ENCODE assay signal across 1 cellular context in genomic region chr16:15427648-15428239, GRCh38.
A peak's percentile ranks its signal among the peaks of the same experiment; 100 is the strongest.
TF ChIP-seq lines count a peak whose summit lies in the region.

No MANE protein-coding gene starts in this region.

TF ChIP-seq in A549, 52 proteins besides CTCF, POLR2A, EP300 and RAD21 (continued from another document):
- peak; percentile 94 for TF ChIP-seq SMC3 (IDR thresholded peaks at IDR 0.05)
- TF ChIP-seq EHMT2 (IDR thresholded peaks at IDR 0.05; ENCODE audit: low read depth), result no peak
- no peak for TF ChIP-seq HEYL (CRISPR knock-in tag; IDR thresholded peaks at IDR 0.05)
- TF ChIP-seq MAFK (IDR thresholded peaks at IDR 0.05; ENCODE audit: partially characterized antibody), result peak; percentile 52
- no peak for TF ChIP-seq HES2 (IDR thresholded peaks at IDR 0.05)
- no peak for TF ChIP-seq GATA3 (IDR thresholded peaks at IDR 0.05; ENCODE audit: borderline replicate concordance)
- no peak for TF ChIP-seq JUNB (IDR thresholded peaks at IDR 0.05)
- TF ChIP-seq HMGXB4 (CRISPR knock-in tag; IDR thresholded peaks at IDR 0.05; ENCODE audit: borderline replicate concordance), result no peak
- TF ChIP-seq HDAC2 (IDR thresholded peaks at IDR 0.05), result no peak
- TF ChIP-seq ATOH8 (CRISPR knock-in tag; IDR thresholded peaks at IDR 0.05; ENCODE audit: low read depth), result no peak
- TF ChIP-seq RCOR1 (IDR thresholded peaks at IDR 0.05; ENCODE audit: low read depth, low read length), result no peak
- no peak for TF ChIP-seq ELK1 (IDR thresholded peaks at IDR 0.05; ENCODE audit: low read depth, low read length)
- no peak for TF ChIP-seq KDM5A (IDR thresholded peaks at IDR 0.05)
- TF ChIP-seq PHF8 (IDR thresholded peaks at IDR 0.05; ENCODE audit: borderline replicate concordance, low read depth), result no peak
- TF ChIP-seq EHF (CRISPR knock-in tag; IDR thresholded peaks at IDR 0.05), result no peak
- no peak for TF ChIP-seq ZFP36 (IDR thresholded peaks at IDR 0.05; ENCODE audit: borderline replicate concordance, partially characterized antibody)
- TF ChIP-seq MYC (IDR thresholded peaks at IDR 0.05; ENCODE audit: borderline replicate concordance, low read length), result peak; percentile 30; the same call in 1 of the 2 replicates
- TF ChIP-seq ZC3H11A (IDR thresholded peaks at IDR 0.05), result no peak
- TF ChIP-seq CBX8 (IDR thresholded peaks at IDR 0.05), result no peak
- TF ChIP-seq FOXS1 (CRISPR knock-in tag; IDR thresholded peaks at IDR 0.05), result no peak
- no peak for TF ChIP-seq HOXA7 (CRISPR knock-in tag; IDR thresholded peaks at IDR 0.05)
- TF ChIP-seq ZSCAN20 (CRISPR knock-in tag; IDR thresholded peaks at IDR 0.05), result no peak
- TF ChIP-seq NPAS2 (CRISPR knock-in tag; IDR thresholded peaks at IDR 0.05; ENCODE audit: borderline replicate concordance), result no peak
